In genomic region chr20:47311967-47312681, GRCh38 we compare ENCODE assay signal across 1 cellular context.
TF ChIP-seq lines count a peak whose summit lies in the region.

No MANE protein-coding gene starts in this region.

TF ChIP-seq in HepG2, 621 proteins besides CTCF, POLR2A, EP300 and RAD21 (continued from another document):
- TF ChIP-seq THAP7 (CRISPR knock-in tag; IDR thresholded peaks at IDR 0.05) = no peak
- TF ChIP-seq ZNF691 (CRISPR knock-in tag; IDR thresholded peaks at IDR 0.05; ENCODE audit: borderline replicate concordance, low read depth) = no peak
- no peak for TF ChIP-seq KLF6 (CRISPR knock-in tag; IDR thresholded peaks at IDR 0.05)
- TF ChIP-seq POLR2AphosphoS5 (IDR thresholded peaks at IDR 0.05; ENCODE audit: low read depth, low read length) = peak; percentile 22; the same call in 1 of the 2 replicates
- TF ChIP-seq ZNF597 (CRISPR knock-in tag; IDR thresholded peaks at IDR 0.05) = no peak
- no peak for TF ChIP-seq ZBTB39 (CRISPR knock-in tag; IDR thresholded peaks at IDR 0.05)
- no peak for TF ChIP-seq ZNF747 (CRISPR knock-in tag; IDR thresholded peaks at IDR 0.05; ENCODE audit: borderline replicate concordance)
- no peak for TF ChIP-seq SP4 (CRISPR knock-in tag; IDR thresholded peaks at IDR 0.05)
- TF ChIP-seq ATF7 (IDR thresholded peaks at IDR 0.05) = no peak
- 0 out of 2 replicates have a peak, but pooled peaks have one; percentile 15 for TF ChIP-seq ATF7 (CRISPR knock-in tag; IDR thresholded peaks at IDR 0.05)
- TF ChIP-seq ZNF552 (CRISPR knock-in tag; IDR thresholded peaks at IDR 0.05; ENCODE audit: borderline replicate concordance) = no peak
- TF ChIP-seq PHF20 (CRISPR knock-in tag; IDR thresholded peaks at IDR 0.05) = no peak
- no peak for TF ChIP-seq RFXAP (CRISPR knock-in tag; IDR thresholded peaks at IDR 0.05; ENCODE audit: borderline replicate concordance)
- TF ChIP-seq REPIN1 (CRISPR knock-in tag; IDR thresholded peaks at IDR 0.05; ENCODE audit: borderline replicate concordance, low read depth) = no peak
- TF ChIP-seq ZNF816 (CRISPR knock-in tag; IDR thresholded peaks at IDR 0.05; ENCODE audit: borderline replicate concordance) = no peak
- TF ChIP-seq ZNF580 (CRISPR knock-in tag; IDR thresholded peaks at IDR 0.05; ENCODE audit: borderline replicate concordance, low read depth) = peak; percentile 10; the same call in 1 of the 2 replicates
- TF ChIP-seq ZFY (CRISPR knock-in tag; IDR thresholded peaks at IDR 0.05) = peak; percentile 7; the same call in 1 of the 2 replicates
- no peak for TF ChIP-seq ZBTB8A (CRISPR knock-in tag; IDR thresholded peaks at IDR 0.05; ENCODE audit: borderline replicate concordance, low read depth)
